ENCODE assay signal across 1 cellular context in genomic region chr4:22391548-22391947, GRCh38.
TF ChIP-seq lines count a peak whose summit lies in the region.

No MANE protein-coding gene starts in this region.

TF ChIP-seq in WTC11, 78 proteins besides CTCF, POLR2A, EP300 and RAD21 (continued from another document):
- TF ChIP-seq TCF7 (CRISPR knock-in tag; IDR thresholded peaks at IDR 0.05; ENCODE audit: low read depth) (no peak), FOXK1 (CRISPR knock-in tag; IDR thresholded peaks at IDR 0.05) (no peak), MYBL2 (CRISPR knock-in tag; IDR thresholded peaks at IDR 0.05) (no peak)
TF ChIP-seq in WTC11: peak in this region for 0.
